In genomic region chr3:9792405-9793160, GRCh38 we compare ENCODE assay signal across 1 cellular context.
TF ChIP-seq lines count a peak whose summit lies in the region.

TSS of gene ARPC4 (plus strand) at chr3:9793082. CDS start at chr3:9793122, 40 bp downstream.
TSS of gene TADA3 (minus strand) at chr3:9792473. CDS start at chr3:9791466, 1,007 bp downstream.

TF ChIP-seq in HepG2, 621 proteins besides CTCF, POLR2A, EP300 and RAD21 (continued from another document and continues in another):
- TF ChIP-seq ZBTB40 (IDR thresholded peaks at IDR 0.05): no peak
- TF ChIP-seq ZBTB40 (CRISPR knock-in tag; IDR thresholded peaks at IDR 0.05): peak; percentile 38; the same call in 1 of the 2 replicates
- TF ChIP-seq MYNN (CRISPR knock-in tag; IDR thresholded peaks at IDR 0.05; ENCODE audit: low read depth): no peak
- no peak for TF ChIP-seq TARDBP (CRISPR knock-in tag; IDR thresholded peaks at IDR 0.05)
- no peak for TF ChIP-seq MZF1 (CRISPR knock-in tag; IDR thresholded peaks at IDR 0.05; ENCODE audit: borderline replicate concordance)
- TF ChIP-seq GMEB1 (CRISPR knock-in tag; IDR thresholded peaks at IDR 0.05; ENCODE audit: borderline replicate concordance): peak; percentile 56; the same call in 1 of the 2 replicates
- TF ChIP-seq TBX2 (CRISPR knock-in tag; IDR thresholded peaks at IDR 0.05; ENCODE audit: borderline replicate concordance): peak; percentile 61; the same call in 1 of the 2 replicates
- TF ChIP-seq SP5 (CRISPR knock-in tag; IDR thresholded peaks at IDR 0.05; ENCODE audit: borderline replicate concordance, low read depth): no peak
- TF ChIP-seq SP2 (CRISPR knock-in tag; IDR thresholded peaks at IDR 0.05): peak; percentile 62
- TF ChIP-seq USF2 (IDR thresholded peaks at IDR 0.05; ENCODE audit: low read depth, low read length): no peak
- peak; percentile 87; the same call in 1 of the 2 replicates for TF ChIP-seq USF2 (CRISPR knock-in tag; IDR thresholded peaks at IDR 0.05; ENCODE audit: borderline replicate concordance)
- peak; percentile 62; the same call in 1 of the 2 replicates for TF ChIP-seq PPARG (CRISPR knock-in tag; conservative IDR thresholded peaks at IDR 0.05)
- peak; percentile 23; the same call in 1 of the 2 replicates for TF ChIP-seq ZFP91 (CRISPR knock-in tag; IDR thresholded peaks at IDR 0.05; ENCODE audit: borderline replicate concordance)
- TF ChIP-seq IKZF1 (IDR thresholded peaks at IDR 0.05): no peak
- peak; percentile 92 for TF ChIP-seq GABPB1 (CRISPR knock-in tag; IDR thresholded peaks at IDR 0.05)
- TF ChIP-seq ELF1 (CRISPR knock-in tag; IDR thresholded peaks at IDR 0.05): peak; percentile 96
- no peak for TF ChIP-seq ARID5B (CRISPR knock-in tag; IDR thresholded peaks at IDR 0.05)
- no peak for TF ChIP-seq CAMTA2 (CRISPR knock-in tag; IDR thresholded peaks at IDR 0.05; ENCODE audit: borderline replicate concordance)
- peak; percentile 29; the same call in 1 of the 2 replicates for TF ChIP-seq FOXA3 (CRISPR knock-in tag; IDR thresholded peaks at IDR 0.05)
- TF ChIP-seq HMG20B (CRISPR knock-in tag; conservative IDR thresholded peaks at IDR 0.05): no peak
- TF ChIP-seq MAF1 (CRISPR knock-in tag; IDR thresholded peaks at IDR 0.05; ENCODE audit: borderline replicate concordance): 0 out of 2 replicates have a peak, but pooled peaks have one; percentile 57
- TF ChIP-seq FOXJ3 (CRISPR knock-in tag; IDR thresholded peaks at IDR 0.05; ENCODE audit: borderline replicate concordance): no peak
- peak; percentile 44; the same call in 1 of the 2 replicates for TF ChIP-seq ZNF800 (CRISPR knock-in tag; IDR thresholded peaks at IDR 0.05)
- no peak for TF ChIP-seq ZNF550 (CRISPR knock-in tag; IDR thresholded peaks at IDR 0.05; ENCODE audit: borderline replicate concordance)
- TF ChIP-seq ELK4 (CRISPR knock-in tag; IDR thresholded peaks at IDR 0.05; ENCODE audit: borderline replicate concordance): peak; percentile 97; the same call in 1 of the 2 replicates
- TF ChIP-seq MAZ (IDR thresholded peaks at IDR 0.05; ENCODE audit: borderline replicate concordance, low read depth, low read length): no peak
- peak; percentile 70; the same call in 1 of the 2 replicates for TF ChIP-seq MAZ (CRISPR knock-in tag; IDR thresholded peaks at IDR 0.05; ENCODE audit: low read depth)
- no peak for TF ChIP-seq ATF4 (CRISPR knock-in tag; IDR thresholded peaks at IDR 0.05)
- TF ChIP-seq SETDB1 (CRISPR knock-in tag; IDR thresholded peaks at IDR 0.05; ENCODE audit: borderline replicate concordance): no peak
- TF ChIP-seq NKX3-1 (CRISPR knock-in tag; IDR thresholded peaks at IDR 0.05): 0 out of 2 replicates have a peak, but pooled peaks have one; percentile 29
- TF ChIP-seq ZNF768 (CRISPR knock-in tag; IDR thresholded peaks at IDR 0.05): no peak
- TF ChIP-seq GATAD1 (CRISPR knock-in tag; IDR thresholded peaks at IDR 0.05): peak; percentile 89
- peak; percentile 71 for TF ChIP-seq DMAP1 (CRISPR knock-in tag; IDR thresholded peaks at IDR 0.05)
- peak; percentile 85 for TF ChIP-seq ATF7 (IDR thresholded peaks at IDR 0.05)
- TF ChIP-seq ATF7 (CRISPR knock-in tag; IDR thresholded peaks at IDR 0.05): no peak
- TF ChIP-seq HCFC1 (IDR thresholded peaks at IDR 0.05; ENCODE audit: low read depth, low read length): peak; percentile 36; the same call in 1 of the 2 replicates
